Comparison of ENCODE assay signal across 1 cellular context in the genomic region with DNA sequence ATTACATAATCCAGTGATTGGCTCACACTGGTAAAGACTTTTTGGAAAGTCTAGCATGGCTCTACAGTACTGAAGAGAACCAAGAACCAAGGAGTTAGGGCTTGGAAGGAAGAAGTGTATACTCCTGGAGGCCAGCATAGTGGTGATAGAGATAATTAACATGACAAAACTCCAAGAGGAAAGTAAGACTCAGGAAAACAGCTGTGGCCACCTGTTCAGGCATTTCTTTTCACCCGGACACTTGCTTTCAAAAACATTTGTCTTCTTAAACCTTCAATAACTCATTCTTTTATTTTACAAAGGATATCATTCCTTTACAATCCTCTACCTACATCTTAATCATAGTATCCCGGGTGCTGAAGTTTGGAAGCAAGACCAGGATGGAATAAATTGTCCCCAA.
TF ChIP-seq lines count a peak whose summit lies in the region.

No MANE protein-coding gene starts in this region.

TF ChIP-seq in HepG2, 621 proteins besides CTCF, POLR2A, EP300 and RAD21:
- no peak for TF ChIP-seq YY1 (IDR thresholded peaks at IDR 0.05; ENCODE audit: insufficient read depth, insufficient replicate concordance, low read depth, low read length)
